13 cellular contexts compared by ENCODE assay signal in the genomic region with DNA sequence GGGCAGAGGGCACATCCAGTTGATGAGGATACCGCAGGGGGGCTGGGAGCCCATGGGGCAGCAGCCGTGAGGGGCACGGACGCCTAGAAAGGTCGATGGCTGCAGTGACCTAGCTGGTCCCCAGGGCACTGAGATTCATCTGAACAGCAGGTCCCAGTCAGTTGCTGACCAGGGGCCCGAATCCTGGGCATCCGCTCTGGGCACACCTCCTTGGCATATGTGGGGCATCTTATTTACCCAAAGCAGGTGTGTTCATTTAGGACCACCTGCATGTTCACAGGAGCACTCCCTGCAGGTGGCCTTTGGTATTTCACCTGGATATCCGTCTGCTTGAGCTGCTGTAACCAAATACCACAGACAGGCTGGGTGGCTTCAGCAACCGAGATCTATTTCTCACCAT.
DNase-seq lines count a peak whose midpoint lies in the region; ATAC-seq and TF ChIP-seq lines count a peak whose summit lies in the region.
"Had no signal": no experiment of that assay in that cellular context is flagged by ENCODE, and none has a peak within 500 bp of the region (broad histone marks: within the 10 kb centered on the region; RNA-seq: fewer than 3 reads in every experiment).

No MANE protein-coding gene starts in this region.

- H3K36me3 Mint-ChIP-seq in effector memory CD8-positive, alpha-beta T cell (ENCODE audit: insufficient read depth): no peaks in the 10 kb centered on the region
- peaks cover 0 to 14% (median 5%) of the 10 kb centered on the region in 5 donors for H3K36me3 Mint-ChIP-seq in naive thymus-derived CD4-positive, alpha-beta T cell

- DNase-seq in SK-N-SH (no peak), left ventricle myocardium superior (no peak)
- DNase-seq in Jurkat, Clone E6-1 (ENCODE audit: low read depth, low spot score): peak; percentile 18
- DNase-seq in effector memory CD8-positive, alpha-beta T cell: peak in 1 of 3 experiments; percentile 15
- DNase-seq in naive thymus-derived CD4-positive, alpha-beta T cell: no peak
- DNase-seq: left colon; NCI-H1048; stimulated activated CD4-positive, alpha-beta T cell treated with anti-CD3 and anti-CD28 coated beads, Interleukin-2, amount 100 ng/mL, for 48 hours had no signal

- peaks cover 7 to 19% of the 10 kb centered on the region in 2 donors for H3K27me3 Mint-ChIP-seq in effector memory CD8-positive, alpha-beta T cell
- peaks cover 0 to 8% (median 0%) of the 10 kb centered on the region in 5 donors for H3K27me3 Mint-ChIP-seq in naive thymus-derived CD4-positive, alpha-beta T cell

- no peaks in the 10 kb centered on the region for H3F3A ChIP-seq in SK-N-SH (replicated peaks; ENCODE audit: insufficient read depth)

- 82% methylated on average over 9 of the region's 9 CpGs for WGBS in SK-N-SH (ENCODE audit: low lambda C conversion rate)

- peak overlapping the region in 1 of 2 donors; percentile 73 for H3K27ac Mint-ChIP-seq in effector memory CD8-positive, alpha-beta T cell
- no peak overlapping the region for H3K27ac Mint-ChIP-seq in naive thymus-derived CD4-positive, alpha-beta T cell

- no peak for ATAC-seq in SK-N-SH treated with all-trans-retinoic acid at 6 μM for 48 hours
- peak; percentile 52 for ATAC-seq in effector memory CD8-positive, alpha-beta T cell (replicated peaks)
- no peak for ATAC-seq in naive thymus-derived CD4-positive, alpha-beta T cell
- no peak for ATAC-seq in HG03108 (IDR thresholded peaks at IDR 0.05; ENCODE audit: unreplicated experiment)
- ATAC-seq in left ventricle myocardium superior: no peak
- ATAC-seq: left colon, Panc1 had no signal

- intact Hi-C loops in naive thymus-derived CD4-positive, alpha-beta T cell (cut with micrococcal nuclease): no loop called here
- intact Hi-C loops in left ventricle myocardium superior (cut with micrococcal nuclease): no loop called here

- no peak for TF ChIP-seq EP300 in SK-N-SH (IDR thresholded peaks at IDR 0.05; ENCODE audit: borderline replicate concordance in 1 of 2, low read depth in 1 of 2, low read length in 1 of 2)

- H3K9me3 Mint-ChIP-seq in effector memory CD8-positive, alpha-beta T cell: peaks cover 3 to 11% of the 10 kb centered on the region in 2 donors
- H3K9me3 Mint-ChIP-seq in naive thymus-derived CD4-positive, alpha-beta T cell: peaks cover 4 to 25% (median 17%) of the 10 kb centered on the region in 11 donors

- H3K9me2 ChIP-seq in SK-N-SH: no peaks in the 10 kb centered on the region

- H3K36me3 ChIP-seq in SK-N-SH (replicated peaks in 1 of 2; ENCODE audit: control insufficient read depth in 1 of 2, insufficient read depth in 2 of 2, low read length in 1 of 2): no peaks in the 10 kb centered on the region
- H3K36me3 ChIP-seq in parathyroid adenoma (ENCODE audit: control insufficient read depth, insufficient read depth, low read length): no peaks in the 10 kb centered on the region
- H3K36me3 ChIP-seq in naive thymus-derived CD4-positive, alpha-beta T cell (ENCODE audit: control insufficient read depth in 2 of 3, insufficient read depth in 3 of 3, low read length in 3 of 3): no peaks in the 10 kb centered on the region
- H3K36me3 ChIP-seq: breast epithelium had no signal

- H3K27me3 ChIP-seq in SK-N-SH (ENCODE audit: insufficient read depth): no peaks in the 10 kb centered on the region
- no peaks in the 10 kb centered on the region for H3K27me3 ChIP-seq in parathyroid adenoma (ENCODE audit: control insufficient read depth, insufficient read depth, low read length)
- no peaks in the 10 kb centered on the region for H3K27me3 ChIP-seq in naive thymus-derived CD4-positive, alpha-beta T cell (ENCODE audit: control insufficient read depth in 2 of 2, insufficient read depth in 2 of 2, low read length in 2 of 2)
- H3K27me3 ChIP-seq: breast epithelium had no signal

- H3K4me1 ChIP-seq in SK-N-SH (ENCODE audit: control insufficient read depth in 1 of 2, insufficient read depth in 2 of 2, low read depth in 1 of 2, low read length in 1 of 2): no peaks in the 10 kb centered on the region
- no peaks in the 10 kb centered on the region for H3K4me1 ChIP-seq in parathyroid adenoma
- H3K4me1 ChIP-seq in naive thymus-derived CD4-positive, alpha-beta T cell (ENCODE audit: control insufficient read depth in 2 of 2, insufficient read depth in 2 of 2, low read length in 2 of 2): no peaks in the 10 kb centered on the region
- H3K4me1 ChIP-seq: breast epithelium had no signal

- H3K27ac ChIP-seq in SK-N-SH (ENCODE audit: low read depth in 2 of 2, low read length in 1 of 2): no peak overlapping the region
- no peak overlapping the region for H3K27ac ChIP-seq in parathyroid adenoma
- H3K27ac ChIP-seq in naive thymus-derived CD4-positive, alpha-beta T cell (ENCODE audit: low read depth, low read length): no peak overlapping the region
- H3K27ac ChIP-seq: breast epithelium had no signal

- CTCF ChIA-PET in SK-N-SH (lab: Yijun Ruan, JAX): interaction anchor here (0.7 to 1.1 kb wide), 2 partner anchors 9 to 15 kb away, joined by 3 to 5 read pairs; no protein-coding TSS in a partner anchor
- CTCF ChIA-PET in naive thymus-derived CD4-positive, alpha-beta T cell (lab: Charles Lee): no interaction called here

- H3K4me3 ChIP-seq in SK-N-SH (ENCODE audit: low read depth in 2 of 2, low read length in 1 of 2) (no peak overlapping the region), parathyroid adenoma (ENCODE audit: low read depth, low read length) (no peak overlapping the region)
- no peak overlapping the region for H3K4me3 ChIP-seq in Jurkat, Clone E6-1 (ENCODE audit: low read length)
- H3K4me3 ChIP-seq in naive thymus-derived CD4-positive, alpha-beta T cell (ENCODE audit: low read length): no peak overlapping the region
- H3K4me3 ChIP-seq: breast epithelium had no signal

- H3K79me2 ChIP-seq in SK-N-SH (ENCODE audit: insufficient read depth): no peaks in the 10 kb centered on the region
- H3K79me2 ChIP-seq in parathyroid adenoma: no peaks in the 10 kb centered on the region

- no peaks in the 10 kb centered on the region for H4K20me1 ChIP-seq in SK-N-SH (ENCODE audit: insufficient read depth)

- H3K4me2 ChIP-seq in SK-N-SH: no peak overlapping the region
- no peak overlapping the region for H3K4me2 ChIP-seq in parathyroid adenoma (ENCODE audit: low read length)

- no peak overlapping the region for H3K4me3 Mint-ChIP-seq in effector memory CD8-positive, alpha-beta T cell
- H3K4me3 Mint-ChIP-seq in naive thymus-derived CD4-positive, alpha-beta T cell: no peak overlapping the region

- POLR2A ChIA-PET in SK-N-SH (lab: Yijun Ruan, JAX): no interaction called here
- POLR2A ChIA-PET in naive thymus-derived CD4-positive, alpha-beta T cell (lab: Charles Lee): no interaction called here

- no peaks in the 10 kb centered on the region for H3K4me1 Mint-ChIP-seq in effector memory CD8-positive, alpha-beta T cell (ENCODE audit: low read depth in 2 of 2)
- H3K4me1 Mint-ChIP-seq in naive thymus-derived CD4-positive, alpha-beta T cell: no peaks in the 10 kb centered on the region

- H3K9ac ChIP-seq in SK-N-SH (no peak overlapping the region), parathyroid adenoma (no peak overlapping the region)

- TF ChIP-seq RAD21 in SK-N-SH (IDR thresholded peaks at IDR 0.05; ENCODE audit: low read length): no peak

- TF ChIP-seq CTCF in SK-N-SH (IDR thresholded peaks at IDR 0.05) (peak; percentile 20; the same call in 1 of the 2 replicates), parathyroid adenoma (IDR thresholded peaks at IDR 0.05) (peak; percentile 16)

- peaks cover 18% of the 10 kb centered on the region; the same call in 1 of the 2 replicates for H3K9me3 ChIP-seq in SK-N-SH
- H3K9me3 ChIP-seq in parathyroid adenoma (ENCODE audit: control insufficient read depth, low read length): no peaks in the 10 kb centered on the region
- peaks cover 0 to 15% (median 0%) of the 10 kb centered on the region in 3 experiments for H3K9me3 ChIP-seq in naive thymus-derived CD4-positive, alpha-beta T cell (ENCODE audit: control insufficient read depth in 2 of 3, low read length in 3 of 3)

- H2AFZ ChIP-seq in SK-N-SH (ENCODE audit: low read depth): no peak overlapping the region
- H2AFZ ChIP-seq in parathyroid adenoma: no peak overlapping the region

TF ChIP-seq in SK-N-SH, 30 proteins besides CTCF, POLR2A, EP300 and RAD21:
- TF ChIP-seq, protein P1, sequence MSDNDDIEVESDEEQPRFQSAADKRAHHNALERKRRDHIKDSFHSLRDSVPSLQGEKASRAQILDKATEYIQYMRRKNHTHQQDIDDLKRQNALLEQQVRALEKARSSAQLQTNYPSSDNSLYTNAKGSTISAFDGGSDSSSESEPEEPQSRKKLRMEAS (IDR thresholded peaks at IDR 0.05; ENCODE audit: low read depth): no peak
- TF ChIP-seq, protein P2, sequence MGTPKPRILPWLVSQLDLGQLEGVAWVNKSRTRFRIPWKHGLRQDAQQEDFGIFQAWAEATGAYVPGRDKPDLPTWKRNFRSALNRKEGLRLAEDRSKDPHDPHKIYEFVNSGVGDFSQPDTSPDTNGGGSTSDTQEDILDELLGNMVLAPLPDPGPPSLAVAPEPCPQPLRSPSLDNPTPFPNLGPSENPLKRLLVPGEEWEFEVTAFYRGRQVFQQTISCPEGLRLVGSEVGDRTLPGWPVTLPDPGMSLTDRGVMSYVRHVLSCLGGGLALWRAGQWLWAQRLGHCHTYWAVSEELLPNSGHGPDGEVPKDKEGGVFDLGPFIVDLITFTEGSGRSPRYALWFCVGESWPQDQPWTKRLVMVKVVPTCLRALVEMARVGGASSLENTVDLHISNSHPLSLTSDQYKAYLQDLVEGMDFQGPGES (IDR thresholded peaks at IDR 0.05; ENCODE audit: low read depth, low read length): no peak
- TF ChIP-seq YY1 (IDR thresholded peaks at IDR 0.05; ENCODE audit: low read depth): no peak
- TF ChIP-seq RFX5 (IDR thresholded peaks at IDR 0.05; ENCODE audit: low read length): no peak

TF ChIP-seq in SK-N-SH treated with all-trans-retinoic acid at 6 μM for 48 hours, 23 proteins besides CTCF, POLR2A, EP300 and RAD21 (continues in another document):
- no peak for TF ChIP-seq ISL1 (CRISPR knock-in tag; IDR thresholded peaks at IDR 0.05)
- TF ChIP-seq TOX (CRISPR knock-in tag; IDR thresholded peaks at IDR 0.05; ENCODE audit: borderline replicate concordance): no peak
- no peak for TF ChIP-seq ZNF565 (CRISPR knock-in tag; conservative IDR thresholded peaks at IDR 0.05; ENCODE audit: low read depth)
- no peak for TF ChIP-seq ZFP3 (CRISPR knock-in tag; IDR thresholded peaks at IDR 0.05)
- TF ChIP-seq RARB (CRISPR knock-in tag; IDR thresholded peaks at IDR 0.05): no peak
- no peak for TF ChIP-seq ZFP30 (CRISPR knock-in tag; IDR thresholded peaks at IDR 0.05)
- TF ChIP-seq, protein P3, sequence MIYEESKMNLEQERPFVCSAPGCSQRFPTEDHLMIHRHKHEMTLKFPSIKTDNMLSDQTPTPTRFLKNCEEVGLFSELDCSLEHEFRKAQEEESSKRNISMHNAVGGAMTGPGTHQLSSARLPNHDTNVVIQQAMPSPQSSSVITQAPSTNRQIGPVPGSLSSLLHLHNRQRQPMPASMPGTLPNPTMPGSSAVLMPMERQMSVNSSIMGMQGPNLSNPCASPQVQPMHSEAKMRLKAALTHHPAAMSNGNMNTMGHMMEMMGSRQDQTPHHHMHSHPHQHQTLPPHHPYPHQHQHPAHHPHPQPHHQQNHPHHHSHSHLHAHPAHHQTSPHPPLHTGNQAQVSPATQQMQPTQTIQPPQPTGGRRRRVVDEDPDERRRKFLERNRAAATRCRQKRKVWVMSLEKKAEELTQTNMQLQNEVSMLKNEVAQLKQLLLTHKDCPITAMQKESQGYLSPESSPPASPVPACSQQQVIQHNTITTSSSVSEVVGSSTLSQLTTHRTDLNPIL (CRISPR knock-in tag; IDR thresholded peaks at IDR 0.05; ENCODE audit: low read depth): no peak
